Comparison of ENCODE assay signal across 1 cellular context in the genomic region with DNA sequence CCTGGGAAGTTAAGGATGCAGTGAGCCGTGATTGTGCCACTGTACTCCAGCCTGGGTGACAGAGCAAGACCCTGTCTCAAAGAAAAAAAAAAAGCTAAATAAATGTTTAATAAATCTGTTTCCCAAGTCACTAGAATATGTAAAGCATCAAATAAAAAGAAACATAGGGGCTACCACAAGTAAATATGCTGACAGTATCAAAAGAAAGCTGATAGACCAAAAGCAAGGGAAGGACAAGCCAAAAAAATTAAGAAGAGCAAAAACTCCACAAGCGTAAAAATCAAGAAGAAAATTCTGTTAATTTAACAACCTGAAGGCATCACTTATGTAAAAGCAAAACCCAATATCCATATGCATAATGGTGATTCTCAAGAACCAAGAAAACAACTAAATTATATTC.
A peak's percentile ranks its signal among the peaks of the same experiment; 100 is the strongest.
TF ChIP-seq lines count a peak whose summit lies in the region.

No MANE protein-coding gene starts in this region.

TF ChIP-seq in IMR-90, 13 proteins besides CTCF, POLR2A, EP300 and RAD21:
- TF ChIP-seq USF2 (IDR thresholded peaks at IDR 0.05; ENCODE audit: low read depth, low read length) (no peak), MAFK (IDR thresholded peaks at IDR 0.05; ENCODE audit: low read depth, low read length) (peak; percentile 45), MAZ (IDR thresholded peaks at IDR 0.05; ENCODE audit: borderline replicate concordance, low read depth, low read length) (no peak)
